1 cellular context compared by ENCODE assay signal in genomic region chr12:30134229-30134628, GRCh38.
TF ChIP-seq lines count a peak whose summit lies in the region.

No MANE protein-coding gene starts in this region.

TF ChIP-seq in HEK293, 187 proteins besides CTCF, POLR2A, EP300 and RAD21 (continued from another document):
- no peak for TF ChIP-seq ZBTB49 (tag by site-specific recombination; IDR thresholded peaks at IDR 0.05; ENCODE audit: low read depth)
- TF ChIP-seq ZNF654 (tag by site-specific recombination; IDR thresholded peaks at IDR 0.05; ENCODE audit: low read depth): peak; percentile 39
- no peak for TF ChIP-seq ZNF473 (tag by site-specific recombination; IDR thresholded peaks at IDR 0.05)
- no peak for TF ChIP-seq ZNF776 (tag by site-specific recombination; IDR thresholded peaks at IDR 0.05; ENCODE audit: borderline replicate concordance)
- no peak for TF ChIP-seq PRDM2 (tag by site-specific recombination; IDR thresholded peaks at IDR 0.05; ENCODE audit: borderline replicate concordance)
- no peak for TF ChIP-seq ZNF148 (tag by site-specific recombination; IDR thresholded peaks at IDR 0.05; ENCODE audit: borderline replicate concordance)
- TF ChIP-seq ZNF391 (tag by site-specific recombination; IDR thresholded peaks at IDR 0.05; ENCODE audit: borderline replicate concordance, low read depth): no peak
- no peak for TF ChIP-seq SCRT1 (tag by site-specific recombination; IDR thresholded peaks at IDR 0.05; ENCODE audit: borderline replicate concordance)
- TF ChIP-seq ZNF704 (tag by site-specific recombination; IDR thresholded peaks at IDR 0.05): no peak
- no peak for TF ChIP-seq ZNF266 (tag by site-specific recombination; IDR thresholded peaks at IDR 0.05; ENCODE audit: low read depth)
